17 cellular contexts compared by ENCODE assay signal in the genomic region with DNA sequence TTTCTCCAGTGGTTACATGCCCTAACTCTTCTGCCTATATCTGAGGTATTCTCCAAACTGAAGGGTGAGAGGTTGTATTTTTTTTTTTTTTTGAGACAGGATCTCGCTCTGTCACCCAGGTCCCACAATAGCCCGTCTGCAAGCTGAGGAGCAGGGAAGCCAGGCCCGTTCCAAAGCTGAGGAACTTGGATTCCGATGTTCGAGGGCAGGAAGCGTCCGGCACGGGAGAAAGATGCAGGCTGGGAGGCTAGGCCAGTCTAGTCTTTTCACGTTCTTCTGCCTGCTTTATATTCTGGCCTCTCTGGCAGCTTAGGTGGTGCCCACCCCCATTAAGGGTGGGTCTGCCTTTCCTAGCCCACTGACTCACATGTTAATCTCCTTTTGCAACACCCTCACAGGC.
A peak's percentile ranks its signal among the peaks of the same experiment; 100 is the strongest.
DNase-seq lines count a peak whose midpoint lies in the region; ATAC-seq and TF ChIP-seq lines count a peak whose summit lies in the region.
"Had no signal": no experiment of that assay in that cellular context is flagged by ENCODE, and none has a peak within 500 bp of the region (broad histone marks: within the 10 kb centered on the region; RNA-seq: fewer than 3 reads in every experiment).

No MANE protein-coding gene starts in this region.

- DNase-seq in activated naive CD4-positive, alpha-beta T cell treated with anti-CD3 and anti-CD28 coated beads, Interleukin-2, amount 50 U/mL, for 72 hours (ENCODE audit: low spot score in 2 of 2) = no peak
- no peak for DNase-seq in activated naive CD4-positive, alpha-beta T cell treated with anti-CD3 and anti-CD28 coated beads for 36 hours
- DNase-seq in T-helper 17 cell = no peak
- DNase-seq in effector memory CD8-positive, alpha-beta T cell = no peak
- DNase-seq in stimulated activated effector memory CD8-positive, alpha-beta T cell treated with anti-CD3 and anti-CD28 coated beads, Interleukin-12 subunit alpha, Interleukin-12 subunit beta, amount 100 ng/mL, for 72 hours (ENCODE audit: low spot score in 2 of 2) = no peak
- DNase-seq in NCI-H748 (lab: John Stamatoyannopoulos, UW; ENCODE audit: unreplicated experiment) = no peak
- DNase-seq in colonic mucosa = no peak
- DNase-seq: BE2C; CD8-positive, alpha-beta T cell; COR-L47; DMS153; DMS79 treated with DMSO at 0.1 percent for 48 hours; EL had no signal

- no peak overlapping the region for H3K9ac ChIP-seq in colonic mucosa (ENCODE audit: low read depth in 2 of 2, low read length in 2 of 2)

- H3K9me3 Mint-ChIP-seq in activated naive CD4-positive, alpha-beta T cell treated with anti-CD3 and anti-CD28 coated beads, Interleukin-2, amount 50 U/mL, for 72 hours = no peaks in the 10 kb centered on the region
- H3K9me3 Mint-ChIP-seq in activated naive CD4-positive, alpha-beta T cell treated with anti-CD3 and anti-CD28 coated beads for 36 hours = no peaks in the 10 kb centered on the region
- no peaks in the 10 kb centered on the region for H3K9me3 Mint-ChIP-seq in effector memory CD8-positive, alpha-beta T cell
- no peaks in the 10 kb centered on the region for H3K9me3 Mint-ChIP-seq in stimulated activated effector memory CD8-positive, alpha-beta T cell treated with anti-CD3 and anti-CD28 coated beads, Interleukin-12 subunit alpha, Interleukin-12 subunit beta, amount 100 ng/mL, for 72 hours
- H3K9me3 Mint-ChIP-seq: CD8-positive, alpha-beta T cell had no signal

- H3K4me1 ChIP-seq in colonic mucosa = no peaks in the 10 kb centered on the region
- H3K4me1 ChIP-seq: A549, BE2C, HAP-1 had no signal

- H3K4me3 ChIP-seq in colonic mucosa = no peak overlapping the region
- H3K4me3 ChIP-seq: A549, HAP-1 had no signal

- H3K27me3 ChIP-seq in colonic mucosa = no peaks in the 10 kb centered on the region
- H3K27me3 ChIP-seq: BE2C had no signal

- H3K27me3 Mint-ChIP-seq in activated naive CD4-positive, alpha-beta T cell treated with anti-CD3 and anti-CD28 coated beads for 36 hours (ENCODE audit: low read depth) = no peaks in the 10 kb centered on the region
- no peaks in the 10 kb centered on the region for H3K27me3 Mint-ChIP-seq in T-helper 17 cell
- no peaks in the 10 kb centered on the region for H3K27me3 Mint-ChIP-seq in effector memory CD8-positive, alpha-beta T cell

- TF ChIP-seq CTCF in colonic mucosa (IDR thresholded peaks at IDR 0.05) = no peak

- no peaks in the 10 kb centered on the region for H3K36me3 ChIP-seq in colonic mucosa

- no peak overlapping the region for H3K4me3 Mint-ChIP-seq in activated naive CD4-positive, alpha-beta T cell treated with anti-CD3 and anti-CD28 coated beads for 36 hours
- H3K4me3 Mint-ChIP-seq in T-helper 17 cell = no peak overlapping the region
- no peak overlapping the region for H3K4me3 Mint-ChIP-seq in effector memory CD8-positive, alpha-beta T cell
- H3K4me3 Mint-ChIP-seq in stimulated activated effector memory CD8-positive, alpha-beta T cell treated with anti-CD3 and anti-CD28 coated beads, Interleukin-12 subunit alpha, Interleukin-12 subunit beta, amount 100 ng/mL, for 72 hours = no peak overlapping the region
- H3K4me3 Mint-ChIP-seq: CD8-positive, alpha-beta T cell had no signal

- H3K27ac Mint-ChIP-seq in activated naive CD4-positive, alpha-beta T cell treated with anti-CD3 and anti-CD28 coated beads, Interleukin-2, amount 50 U/mL, for 72 hours = peak overlapping the region; percentile 69 to 93
- no peak overlapping the region for H3K27ac Mint-ChIP-seq in activated naive CD4-positive, alpha-beta T cell treated with anti-CD3 and anti-CD28 coated beads for 36 hours
- peak overlapping the region; percentile 56 for H3K27ac Mint-ChIP-seq in T-helper 17 cell
- peak overlapping the region; percentile 39 to 82 for H3K27ac Mint-ChIP-seq in effector memory CD8-positive, alpha-beta T cell
- H3K27ac Mint-ChIP-seq in stimulated activated effector memory CD8-positive, alpha-beta T cell treated with anti-CD3 and anti-CD28 coated beads, Interleukin-12 subunit alpha, Interleukin-12 subunit beta, amount 100 ng/mL, for 72 hours = peak overlapping the region; percentile 37

- H3K9me3 ChIP-seq in T-helper 17 cell (ENCODE audit: control insufficient read depth, low read length, poor library complexity, severe bottlenecking) (no peaks in the 10 kb centered on the region), colonic mucosa (no peaks in the 10 kb centered on the region)
- H3K9me3 ChIP-seq: A549, BE2C, HAP-1 had no signal

- no peak overlapping the region for H3K27ac ChIP-seq in colonic mucosa
- H3K27ac ChIP-seq: A549, C4-2B had no signal

- H3K4me1 Mint-ChIP-seq in activated naive CD4-positive, alpha-beta T cell treated with anti-CD3 and anti-CD28 coated beads for 36 hours (ENCODE audit: low read depth) = no peaks in the 10 kb centered on the region
- H3K4me1 Mint-ChIP-seq in T-helper 17 cell = no peaks in the 10 kb centered on the region
- peaks cover 0 to 3% of the 10 kb centered on the region in 2 donors for H3K4me1 Mint-ChIP-seq in effector memory CD8-positive, alpha-beta T cell (ENCODE audit: low read depth in 2 of 2)
- peaks cover 3% of the 10 kb centered on the region for H3K4me1 Mint-ChIP-seq in stimulated activated effector memory CD8-positive, alpha-beta T cell treated with anti-CD3 and anti-CD28 coated beads, Interleukin-12 subunit alpha, Interleukin-12 subunit beta, amount 100 ng/mL, for 72 hours

- CTCF ChIA-PET in activated naive CD4-positive, alpha-beta T cell treated with anti-CD3 and anti-CD28 coated beads for 36 hours (lab: Charles Lee) = interaction anchor here (0.6 to 0.9 kb wide), 2 partner anchors 18 to 56 kb away, joined by 3 to 4 read pairs; no protein-coding TSS in a partner anchor

- intact Hi-C loops in activated naive CD4-positive, alpha-beta T cell treated with anti-CD3 and anti-CD28 coated beads for 36 hours (cut with micrococcal nuclease) = no loop called here
- intact Hi-C loops in colonic mucosa (cut with DNase I) = no loop called here

- peaks cover 13 to 29% of the 10 kb centered on the region in 2 donors for H3K36me3 Mint-ChIP-seq in activated naive CD4-positive, alpha-beta T cell treated with anti-CD3 and anti-CD28 coated beads, Interleukin-2, amount 50 U/mL, for 72 hours
- peaks cover 41% of the 10 kb centered on the region for H3K36me3 Mint-ChIP-seq in activated naive CD4-positive, alpha-beta T cell treated with anti-CD3 and anti-CD28 coated beads for 36 hours (ENCODE audit: low read depth)
- peaks cover 3% of the 10 kb centered on the region for H3K36me3 Mint-ChIP-seq in T-helper 17 cell (ENCODE audit: low read depth)
- peaks cover 99% of the 10 kb centered on the region for H3K36me3 Mint-ChIP-seq in effector memory CD8-positive, alpha-beta T cell (ENCODE audit: insufficient read depth)
- H3K36me3 Mint-ChIP-seq in stimulated activated effector memory CD8-positive, alpha-beta T cell treated with anti-CD3 and anti-CD28 coated beads, Interleukin-12 subunit alpha, Interleukin-12 subunit beta, amount 100 ng/mL, for 72 hours = peaks cover 100% of the 10 kb centered on the region

- ATAC-seq in activated naive CD4-positive, alpha-beta T cell treated with anti-CD3 and anti-CD28 coated beads, Interleukin-2, amount 50 U/mL, for 72 hours = no peak
- no peak for ATAC-seq in T-helper 17 cell
- no peak for ATAC-seq in effector memory CD8-positive, alpha-beta T cell (replicated peaks)
- ATAC-seq in stimulated activated effector memory CD8-positive, alpha-beta T cell treated with anti-CD3 and anti-CD28 coated beads, Interleukin-12 subunit alpha, Interleukin-12 subunit beta, amount 100 ng/mL, for 72 hours = no peak
- ATAC-seq: A549; CD8-positive, alpha-beta T cell; HepG2 had no signal
